Comparison of ENCODE assay signal across 12 cellular contexts in the genomic region with DNA sequence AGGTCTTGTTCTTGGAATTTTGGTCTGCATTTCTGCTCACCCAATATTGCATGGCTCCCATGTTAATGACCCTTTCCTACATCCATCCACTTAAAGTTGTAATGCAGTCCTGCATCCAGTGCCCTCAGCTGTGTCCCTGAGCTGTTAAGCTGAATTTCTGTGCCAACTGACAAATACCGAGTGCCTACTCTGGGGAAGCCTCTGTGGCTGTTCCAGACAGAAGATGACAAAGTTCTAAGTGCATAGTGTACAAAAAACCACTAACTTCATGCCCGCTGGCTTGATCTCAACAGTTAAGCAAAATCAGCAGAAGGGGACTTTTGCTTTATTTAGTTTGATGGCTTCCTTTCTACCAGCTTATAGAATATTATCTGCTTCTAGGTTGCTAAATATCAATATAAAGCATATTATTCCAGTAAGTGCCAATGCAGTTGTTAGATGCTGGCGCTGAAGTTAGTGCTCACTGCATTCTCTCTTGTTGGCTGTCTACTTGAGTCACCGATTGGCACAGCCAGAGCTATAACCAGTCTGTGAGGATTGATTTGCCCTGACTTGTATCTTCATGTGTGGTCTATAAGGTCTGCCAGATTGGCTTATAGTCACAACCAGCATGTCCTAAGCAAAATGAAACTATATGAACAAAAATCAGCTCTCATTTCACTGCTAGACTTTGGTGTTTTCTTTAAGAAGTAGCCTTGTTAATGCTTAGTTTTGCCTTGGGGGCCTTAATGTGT.
DNase-seq lines count a peak whose midpoint lies in the region; ATAC-seq, FAIRE-seq and TF ChIP-seq lines count a peak whose summit lies in the region.
"Had no signal": no experiment of that assay in that cellular context is flagged by ENCODE, and none has a peak within 500 bp of the region (broad histone marks: within the 10 kb centered on the region; RNA-seq: fewer than 3 reads in every experiment).

No MANE protein-coding gene starts in this region.

- H3K4me1 ChIP-seq in astrocyte (ENCODE audit: insufficient read depth, low read length) (peaks cover 10% of the 10 kb centered on the region), skeletal muscle tissue (ENCODE audit: control insufficient read depth in 3 of 3, insufficient read depth in 3 of 3, low read length in 3 of 3) (peaks cover 58 to 67% (median 61%) of the 10 kb centered on the region in 3 donors)

- no peak overlapping the region for H3K4me3 Mint-ChIP-seq in astrocyte (ENCODE audit: unreplicated experiment)
- H3K4me3 Mint-ChIP-seq: HFFc6 had no signal

- H3K9ac ChIP-seq in astrocyte (ENCODE audit: low read length), result no peak overlapping the region
- H3K9ac ChIP-seq in skeletal muscle tissue (ENCODE audit: low read depth in 1 of 3, low read length in 3 of 3), result peak overlapping the region; percentile 55 to 77 (median 60)

- H3K9me3 ChIP-seq in astrocyte (ENCODE audit: insufficient read depth, low read depth, low read length) (no peaks in the 10 kb centered on the region), skeletal muscle tissue (ENCODE audit: control insufficient read depth in 3 of 3, low read length in 3 of 3) (no peaks in the 10 kb centered on the region)

- H3K27me3 ChIP-seq in astrocyte (ENCODE audit: insufficient read depth, low read length) (no peaks in the 10 kb centered on the region), skeletal muscle tissue (ENCODE audit: control insufficient read depth in 3 of 3, insufficient read depth in 3 of 3, low read length in 3 of 3) (no peaks in the 10 kb centered on the region)

- no peak for FAIRE-seq in astrocyte (lab: Jason Lieb, UNC)

- H3K36me3 Mint-ChIP-seq in astrocyte (ENCODE audit: low read depth, unreplicated experiment), result peaks cover 25% of the 10 kb centered on the region

- H3K27ac Mint-ChIP-seq in astrocyte (ENCODE audit: unreplicated experiment), result peak overlapping the region; percentile 85
- H3K27ac Mint-ChIP-seq: HFFc6 had no signal

- TF ChIP-seq CTCF in astrocyte (IDR thresholded peaks at IDR 0.05; ENCODE audit: insufficient read depth, low read depth, low read length), result no peak

- DNase-seq in GM03348 (ENCODE audit: low spot score) (peak; percentile 37), astrocyte (ENCODE audit: low read depth) (peak; percentile 61), left ventricle myocardium superior (no peak), NCI-H82 (lab: John Stamatoyannopoulos, UW) (no peak)
- no peak for DNase-seq in stimulated activated naive CD8-positive, alpha-beta T cell treated with anti-CD3 and anti-CD28 coated beads, Interleukin-15, Interleukin-2, amounts not matched to agents 100 U/mL and 50 U/mL, for 24 hours
- DNase-seq: activated CD4-positive, alpha-beta T cell treated with anti-CD3 and anti-CD28 coated beads, Interleukin-2, amount 50 U/mL, for 1 hour; EL; HFFc6 had no signal

- peaks cover 55% of the 10 kb centered on the region for H3K4me1 Mint-ChIP-seq in astrocyte (ENCODE audit: low read depth, unreplicated experiment)

- peaks cover 4% of the 10 kb centered on the region for H3K79me2 ChIP-seq in astrocyte (ENCODE audit: insufficient read depth, low read length)

- no peaks in the 10 kb centered on the region for H3K27me3 Mint-ChIP-seq in astrocyte (ENCODE audit: low read depth, unreplicated experiment)

- H3K4me2 ChIP-seq in astrocyte (ENCODE audit: low read length), result no peak overlapping the region

- intact Hi-C loops in left ventricle myocardium superior (cut with micrococcal nuclease), result loop anchor here (10.0 kb wide), 1 partner anchor 1363 kb away; no protein-coding TSS in a partner anchor

- H3K4me3 ChIP-seq in astrocyte (ENCODE audit: insufficient read depth, low read depth, low read length), result no peak overlapping the region
- peak overlapping the region; percentile 65 to 77 (median 73) for H3K4me3 ChIP-seq in skeletal muscle tissue (ENCODE audit: low read length in 3 of 3)

- H4K20me1 ChIP-seq in astrocyte (ENCODE audit: insufficient read depth, low read length), result peaks cover 4% of the 10 kb centered on the region

- no peaks in the 10 kb centered on the region for H3K9me3 Mint-ChIP-seq in astrocyte (ENCODE audit: unreplicated experiment)
- H3K9me3 Mint-ChIP-seq: HFFc6 had no signal

- no peaks in the 10 kb centered on the region for H3K36me3 ChIP-seq in astrocyte (ENCODE audit: insufficient read depth, low read length)
- H3K36me3 ChIP-seq in skeletal muscle tissue (ENCODE audit: control insufficient read depth in 3 of 3, insufficient read depth in 3 of 3, low read length in 3 of 3), result peaks cover 8 to 23% (median 22%) of the 10 kb centered on the region in 3 donors

- H3K27ac ChIP-seq in astrocyte (ENCODE audit: low read depth, low read length), result no peak overlapping the region
- peak overlapping the region; percentile 87 for H3K27ac ChIP-seq in skeletal muscle tissue (ENCODE audit: low read depth, low read length)
- H3K27ac ChIP-seq: HL-60 had no signal

- H2AFZ ChIP-seq in astrocyte (ENCODE audit: low read depth, low read length), result no peak overlapping the region

- ATAC-seq in left ventricle myocardium superior (peak; percentile 28), GM19397 (IDR thresholded peaks at IDR 0.05; ENCODE audit: unreplicated experiment) (no peak), HG03457 (IDR thresholded peaks at IDR 0.05; ENCODE audit: unreplicated experiment) (no peak)
- ATAC-seq in stimulated activated naive CD8-positive, alpha-beta T cell treated with anti-CD3 and anti-CD28 coated beads, Interleukin-15, Interleukin-2, amounts not matched to agents 100 U/mL and 50 U/mL, for 24 hours, result no peak

Comparison
In these comparisons a context has a peak if more than half of its experiments do, and no peak if none do; other contexts are left out.
1. DNase-seq: peak in GM03348 (single experiment) and astrocyte (single experiment); none in left ventricle myocardium superior (single experiment), NCI-H82 (single experiment) and stimulated activated naive CD8-positive, alpha-beta T cell treated with anti-CD3 and anti-CD28 coated beads, Interleukin-15, Interleukin-2, amounts not matched to agents 100 U/mL and 50 U/mL, for 24 hours (single experiment).